ENCODE assay signal across 6 cellular contexts in genomic region chr9:86290341-86290740, GRCh38. TPM values are rescaled to one million over a fixed set of nuclear protein-coding genes. Genes with fewer than 3 reads are reported as not detected.
"Had no signal": no experiment of that assay in that cellular context is flagged by ENCODE, and none has a peak within 500 bp of the region (broad histone marks: within the 10 kb centered on the region; RNA-seq: fewer than 3 reads in every experiment).

No MANE protein-coding gene starts in this region.

RNA-seq across cellular contexts. Expression of gene C9orf153, which starts 30.9 kb away (rescaled TPM):
- total RNA-seq: colonic mucosa, dermis microvascular lymphatic vessel endothelial cell, esophagus squamous epithelium, frontal cortex, hepatocyte, kidney had no signal
